Comparison of ENCODE assay signal across 22 cellular contexts in the genomic region with DNA sequence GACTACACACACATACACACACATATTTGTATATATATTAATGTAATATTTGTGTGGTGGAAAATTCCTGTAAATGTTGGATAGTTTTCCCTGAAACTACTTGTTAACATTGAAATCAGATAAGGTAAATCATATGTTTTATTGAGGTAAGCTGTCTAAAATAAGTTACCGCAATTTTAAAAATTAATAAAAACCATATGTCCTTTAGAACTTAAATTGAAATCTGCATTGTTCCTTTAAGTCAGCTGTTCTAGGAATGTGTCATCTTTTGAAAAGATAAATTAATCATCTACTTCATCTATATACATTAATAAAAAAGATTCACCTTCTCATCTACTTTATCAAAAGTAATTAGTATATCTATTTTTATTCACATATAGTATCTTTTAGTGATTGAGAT.
"Had no signal": no experiment of that assay in that cellular context is flagged by ENCODE, and none has a peak within 500 bp of the region (broad histone marks: within the 10 kb centered on the region; RNA-seq: fewer than 3 reads in every experiment).

No MANE protein-coding gene starts in this region.

- H3K27ac ChIP-seq: colonic mucosa, gastrocnemius medialis, upper lobe of left lung, vagina had no signal

- H3K36me3 Mint-ChIP-seq: activated naive CD4-positive, alpha-beta T cell treated with anti-CD3 and anti-CD28 coated beads, Interleukin-2, amount 50 U/mL, for 72 hours; stimulated activated effector memory CD8-positive, alpha-beta T cell treated with anti-CD3 and anti-CD28 coated beads, Interleukin-12 subunit alpha, Interleukin-12 subunit beta, amount 100 ng/mL, for 72 hours; WTC11 had no signal

- FAIRE-seq: keratinocyte had no signal

- H3K4me3 Mint-ChIP-seq: activated CD4-positive, alpha-beta memory T cell treated with anti-CD3 and anti-CD28 coated beads, Interleukin-2, amount 10 ng/mL, durations not matched to agents 7 days and 5 days; activated CD4-positive, alpha-beta T cell treated with anti-CD3 and anti-CD28 coated beads, Interleukin-2, amount 10 ng/mL, durations not matched to agents 7 days and 5 days; stimulated activated effector memory CD8-positive, alpha-beta T cell treated with anti-CD3 and anti-CD28 coated beads, Interleukin-12 subunit alpha, Interleukin-12 subunit beta, amount 100 ng/mL, for 72 hours; stimulated activated naive CD8-positive, alpha-beta T cell treated with anti-CD3 and anti-CD28 coated beads, Interleukin-15, Interleukin-2, amounts not matched to agents 100 ng/mL and 50 ng/mL, for 24 hours; WTC11 had no signal

- H3K27ac Mint-ChIP-seq: activated CD4-positive, alpha-beta memory T cell treated with anti-CD3 and anti-CD28 coated beads, Interleukin-2, amount 10 ng/mL, durations not matched to agents 7 days and 5 days; activated CD4-positive, alpha-beta T cell treated with anti-CD3 and anti-CD28 coated beads, Interleukin-2, amount 10 ng/mL, durations not matched to agents 7 days and 5 days; activated naive CD4-positive, alpha-beta T cell treated with anti-CD3 and anti-CD28 coated beads, Interleukin-2, amount 50 U/mL, for 72 hours; activated T-helper 2 cell treated with anti-CD3 and anti-CD28 coated beads, Interferon-gamma antibody, Interleukin-2, Interleukin-4, amounts not matched to agents 10 μg/mL and 5 μg/mL and 100 μg/mL, durations not matched to agents 14 hours and 24 hours and 36 hours; stimulated activated effector memory CD8-positive, alpha-beta T cell treated with anti-CD3 and anti-CD28 coated beads, Interleukin-12 subunit alpha, Interleukin-12 subunit beta, amount 100 ng/mL, for 72 hours; stimulated activated naive CD8-positive, alpha-beta T cell treated with anti-CD3 and anti-CD28 coated beads, Interleukin-15, Interleukin-2, amounts not matched to agents 100 ng/mL and 50 ng/mL, for 24 hours; T-helper 17 cell had no signal

- ATAC-seq: activated naive CD4-positive, alpha-beta T cell treated with anti-CD3 and anti-CD28 coated beads, Interleukin-2, amount 50 U/mL, for 72 hours; gastrocnemius medialis; stimulated activated effector memory CD8-positive, alpha-beta T cell treated with anti-CD3 and anti-CD28 coated beads, Interleukin-12 subunit alpha, Interleukin-12 subunit beta, amount 100 ng/mL, for 72 hours; T-helper 17 cell; WTC11 had no signal

- DNase-seq: activated CD4-positive, alpha-beta memory T cell treated with anti-CD3 and anti-CD28 coated beads, Interleukin-2, amount 10 ng/mL, durations not matched to agents 7 days and 5 days; activated CD4-positive, alpha-beta T cell treated with anti-CD3 and anti-CD28 coated beads for 1 hour; activated CD4-positive, alpha-beta T cell treated with anti-CD3 and anti-CD28 coated beads, Interleukin-2, amount 10 ng/mL, durations not matched to agents 7 days and 5 days; activated T-cell treated with anti-CD3 and anti-CD28 coated beads, Interleukin-2, amount 50 U/mL, for 48 hours; colonic mucosa; effector memory CD4-positive, alpha-beta T cell; gastrocnemius medialis; left colon; mammary epithelial cell; stimulated activated CD4-positive, alpha-beta T cell treated with anti-CD3 and anti-CD28 coated beads, Interleukin-4, amount 100 ng/mL, for 24 hours; T-helper 17 cell; thyroid gland; upper lobe of left lung had no signal

- H3K27me3 ChIP-seq: colonic mucosa, dorsolateral prefrontal cortex, gastrocnemius medialis, thyroid gland, upper lobe of left lung, vagina had no signal

- H3K4me1 ChIP-seq: colonic mucosa, gastrocnemius medialis, thyroid gland, vagina had no signal

- H3K4me3 ChIP-seq: colonic mucosa, gastrocnemius medialis, thyroid gland, upper lobe of left lung, vagina had no signal

- H3K4me1 Mint-ChIP-seq: activated CD4-positive, alpha-beta memory T cell treated with anti-CD3 and anti-CD28 coated beads, Interleukin-2, amount 10 ng/mL, durations not matched to agents 7 days and 5 days; activated CD4-positive, alpha-beta T cell treated with anti-CD3 and anti-CD28 coated beads, Interleukin-2, amount 10 ng/mL, durations not matched to agents 7 days and 5 days; stimulated activated effector memory CD8-positive, alpha-beta T cell treated with anti-CD3 and anti-CD28 coated beads, Interleukin-12 subunit alpha, Interleukin-12 subunit beta, amount 100 ng/mL, for 72 hours had no signal

- H3K9me3 ChIP-seq: colonic mucosa, gastrocnemius medialis, thyroid gland, upper lobe of left lung, vagina had no signal

- H3K36me3 ChIP-seq: colonic mucosa, gastrocnemius medialis, thyroid gland, upper lobe of left lung, vagina had no signal

- H3K9me3 Mint-ChIP-seq: activated CD4-positive, alpha-beta memory T cell treated with anti-CD3 and anti-CD28 coated beads, Interleukin-2, amount 10 ng/mL, durations not matched to agents 7 days and 5 days; activated CD4-positive, alpha-beta T cell treated with anti-CD3 and anti-CD28 coated beads, Interleukin-2, amount 10 ng/mL, durations not matched to agents 7 days and 5 days; activated naive CD4-positive, alpha-beta T cell treated with anti-CD3 and anti-CD28 coated beads, Interleukin-2, amount 50 U/mL, for 72 hours; activated T-helper 2 cell treated with anti-CD3 and anti-CD28 coated beads, Interferon-gamma antibody, Interleukin-2, Interleukin-4, amounts not matched to agents 10 μg/mL and 5 μg/mL and 100 μg/mL, durations not matched to agents 14 hours and 24 hours and 36 hours; nephron; stimulated activated effector memory CD8-positive, alpha-beta T cell treated with anti-CD3 and anti-CD28 coated beads, Interleukin-12 subunit alpha, Interleukin-12 subunit beta, amount 100 ng/mL, for 72 hours; stimulated activated naive CD8-positive, alpha-beta T cell treated with anti-CD3 and anti-CD28 coated beads, Interleukin-15, Interleukin-2, amounts not matched to agents 100 ng/mL and 50 ng/mL, for 24 hours; WTC11 had no signal
